Comparison of ENCODE assay signal across 28 cellular contexts in the genomic region with DNA sequence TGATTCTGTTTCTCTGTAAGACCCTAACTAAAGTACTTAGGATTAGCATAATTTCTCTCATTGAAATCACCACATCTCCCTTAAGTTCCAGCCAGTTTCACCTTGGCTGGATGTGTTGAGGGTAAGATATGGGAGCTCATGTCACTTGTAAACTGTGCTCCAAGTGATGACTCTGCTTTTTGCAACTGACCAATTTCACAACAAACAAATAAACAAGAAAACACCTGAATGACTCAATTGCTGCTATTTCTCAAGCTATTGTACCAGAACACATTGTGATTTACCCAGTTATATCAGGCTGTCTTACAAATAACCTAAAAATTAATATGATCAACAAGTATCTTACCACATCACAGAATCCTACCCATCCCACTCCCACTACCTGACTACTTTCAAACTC.
A peak's percentile ranks its signal among the peaks of the same experiment; 100 is the strongest.
DNase-seq lines count a peak whose midpoint lies in the region; ATAC-seq, FAIRE-seq and TF ChIP-seq lines count a peak whose summit lies in the region.
"Had no signal": no experiment of that assay in that cellular context is flagged by ENCODE, and none has a peak within 500 bp of the region (broad histone marks: within the 10 kb centered on the region; RNA-seq: fewer than 3 reads in every experiment).

No MANE protein-coding gene starts in this region.

- H3K9me3 Mint-ChIP-seq in astrocyte (ENCODE audit: unreplicated experiment) = peaks cover 2% of the 10 kb centered on the region
- H3K9me3 Mint-ChIP-seq in activated T-cell treated with anti-CD3 and anti-CD28 coated beads, Interleukin-2, amount 50 U/mL, for 4 hours = peaks cover 3% of the 10 kb centered on the region
- peaks cover 5% of the 10 kb centered on the region for H3K9me3 Mint-ChIP-seq in natural killer cell treated with Interleukin-12 subunit alpha and Interleukin-12 subunit beta and Interleukin-15 and Interleukin-18, amount 100 ng/mL, for 72 hours

- H3K27ac ChIP-seq in HEK293 (ENCODE audit: extremely low read depth, low read depth, low read length) (no peak overlapping the region), astrocyte (ENCODE audit: low read depth, low read length) (no peak overlapping the region), esophagus muscularis mucosa (replicated peaks in 1 of 4) (no peak overlapping the region), suprapubic skin (no peak overlapping the region)
- H3K27ac ChIP-seq: BLaER1 had no signal

- H4K20me1 ChIP-seq in astrocyte (ENCODE audit: insufficient read depth, low read length) = no peaks in the 10 kb centered on the region
- H4K20me1 ChIP-seq: BLaER1 had no signal

- H2AFZ ChIP-seq in astrocyte (ENCODE audit: low read depth, low read length) = no peak overlapping the region

- no peaks in the 10 kb centered on the region for H3K27me3 Mint-ChIP-seq in astrocyte (ENCODE audit: low read depth, unreplicated experiment)
- peaks cover 7% of the 10 kb centered on the region for H3K27me3 Mint-ChIP-seq in activated T-cell treated with anti-CD3 and anti-CD28 coated beads, Interleukin-2, amount 50 U/mL, for 4 hours (ENCODE audit: low read depth)
- H3K27me3 Mint-ChIP-seq in natural killer cell treated with Interleukin-12 subunit alpha and Interleukin-12 subunit beta and Interleukin-15 and Interleukin-18, amount 100 ng/mL, for 72 hours = peaks cover 0 to 16% of the 10 kb centered on the region in 2 donors

- no peaks in the 10 kb centered on the region for H3K36me3 ChIP-seq in HEK293 (ENCODE audit: control insufficient read depth in 2 of 2, insufficient read depth in 1 of 2, low read length in 2 of 2)
- H3K36me3 ChIP-seq in astrocyte (ENCODE audit: insufficient read depth, low read length) = no peaks in the 10 kb centered on the region
- no peaks in the 10 kb centered on the region for H3K36me3 ChIP-seq in esophagus muscularis mucosa
- H3K36me3 ChIP-seq in suprapubic skin = no peaks in the 10 kb centered on the region
- H3K36me3 ChIP-seq: BE2C, BLaER1 had no signal

- intact Hi-C loops in esophagus muscularis mucosa (cut with DNase I) = no loop called here

- TF ChIP-seq POLR2A in esophagus muscularis mucosa (IDR thresholded peaks at IDR 0.05; ENCODE audit: low read depth) = no peak
- TF ChIP-seq POLR2A in suprapubic skin (IDR thresholded peaks at IDR 0.05) = no peak

- no peak overlapping the region for H3K9ac ChIP-seq in astrocyte (ENCODE audit: low read length)
- H3K9ac ChIP-seq: BLaER1 had no signal

- H3K4me1 ChIP-seq in HEK293 (ENCODE audit: control insufficient read depth, insufficient read depth, low read length) (no peaks in the 10 kb centered on the region), astrocyte (ENCODE audit: insufficient read depth, low read length) (no peaks in the 10 kb centered on the region), esophagus muscularis mucosa (no peaks in the 10 kb centered on the region), suprapubic skin (no peaks in the 10 kb centered on the region)
- H3K4me1 ChIP-seq: BE2C, BLaER1 had no signal

- POLR2A ChIA-PET in HEK293 (lab: Yijun Ruan, JAX) = no interaction called here

- ATAC-seq in activated T-cell treated with anti-CD3 and anti-CD28 coated beads, Interleukin-2, amount 50 U/mL, for 4 hours = no peak
- no peak for ATAC-seq in natural killer cell treated with Interleukin-12 subunit alpha and Interleukin-12 subunit beta and Interleukin-15 and Interleukin-18, amount 100 ng/mL, for 72 hours
- ATAC-seq: GM12878 had no signal

- CTCF ChIA-PET in HEK293 (lab: Yijun Ruan, JAX) = interaction anchor here (0.6 kb wide), 1 partner anchor 233 kb away, joined by 3 read pairs; no protein-coding TSS in a partner anchor

- no peaks in the 10 kb centered on the region for H3K36me3 Mint-ChIP-seq in astrocyte (ENCODE audit: low read depth, unreplicated experiment)
- H3K36me3 Mint-ChIP-seq in activated T-cell treated with anti-CD3 and anti-CD28 coated beads, Interleukin-2, amount 50 U/mL, for 4 hours (ENCODE audit: insufficient read depth) = no peaks in the 10 kb centered on the region
- H3K36me3 Mint-ChIP-seq in natural killer cell treated with Interleukin-12 subunit alpha and Interleukin-12 subunit beta and Interleukin-15 and Interleukin-18, amount 100 ng/mL, for 72 hours = no peaks in the 10 kb centered on the region
- H3K36me3 Mint-ChIP-seq: CD14-positive monocyte; CD4-positive, alpha-beta memory T cell; CD4-positive, CD25-positive, alpha-beta regulatory T cell; CD8-positive, alpha-beta memory T cell had no signal

- peak; percentile 26 for FAIRE-seq in astrocyte (lab: Jason Lieb, UNC)
- FAIRE-seq: A204.1, GM12878, GM12892, GM18507 had no signal

- no peaks in the 10 kb centered on the region for H3K9me3 ChIP-seq in HEK293 (ENCODE audit: control insufficient read depth, insufficient read depth, low read depth, low read length)
- H3K9me3 ChIP-seq in astrocyte (ENCODE audit: insufficient read depth, low read depth, low read length) = no peaks in the 10 kb centered on the region
- no peaks in the 10 kb centered on the region for H3K9me3 ChIP-seq in esophagus muscularis mucosa
- H3K9me3 ChIP-seq in suprapubic skin = no peaks in the 10 kb centered on the region
- H3K9me3 ChIP-seq: BE2C, BLaER1 had no signal

- H3K27me3 ChIP-seq in astrocyte (ENCODE audit: insufficient read depth, low read length) (no peaks in the 10 kb centered on the region), esophagus muscularis mucosa (no peaks in the 10 kb centered on the region), suprapubic skin (no peaks in the 10 kb centered on the region)
- H3K27me3 ChIP-seq: BE2C, BLaER1 had no signal

- no peaks in the 10 kb centered on the region for H3K79me2 ChIP-seq in astrocyte (ENCODE audit: insufficient read depth, low read length)

- no peak for TF ChIP-seq EP300 in esophagus muscularis mucosa (IDR thresholded peaks at IDR 0.05)
- TF ChIP-seq EP300 in suprapubic skin (IDR thresholded peaks at IDR 0.05) = no peak

- H3K4me3 ChIP-seq in HEK293 (ENCODE audit: low read depth, low read length) = no peak overlapping the region
- H3K4me3 ChIP-seq in astrocyte (ENCODE audit: insufficient read depth, low read depth, low read length) = no peak overlapping the region
- H3K4me3 ChIP-seq in epithelial cell of esophagus (ENCODE audit: low read length) = no peak overlapping the region
- H3K4me3 ChIP-seq in esophagus muscularis mucosa = no peak overlapping the region
- no peak overlapping the region for H3K4me3 ChIP-seq in suprapubic skin
- H3K4me3 ChIP-seq: BLaER1, GM12878 had no signal

- TF ChIP-seq CTCF in HEK293 (tag by site-specific recombination; IDR thresholded peaks at IDR 0.05) (no peak), astrocyte (IDR thresholded peaks at IDR 0.05; ENCODE audit: insufficient read depth, low read depth, low read length) (no peak), epithelial cell of esophagus (IDR thresholded peaks at IDR 0.05; ENCODE audit: insufficient read depth, low read depth, low read length, missing control alignments) (no peak), esophagus muscularis mucosa (IDR thresholded peaks at IDR 0.05) (no peak), suprapubic skin (IDR thresholded peaks at IDR 0.05) (no peak)

- DNase-seq in astrocyte (ENCODE audit: low read depth) = no peak
- peak; percentile 64 for DNase-seq in epithelial cell of esophagus (ENCODE audit: low read depth)
- peak; percentile 10 for DNase-seq in esophagus muscularis mucosa (ENCODE audit: extremely low spot score)
- DNase-seq in activated T-cell treated with anti-CD3 and anti-CD28 coated beads, Interleukin-2, amount 50 U/mL, for 4 hours = no peak
- DNase-seq in suprapubic skin (ENCODE audit: low spot score in 2 of 2) = no peak
- no peak for DNase-seq in natural killer cell treated with Interleukin-12 subunit alpha and Interleukin-12 subunit beta and Interleukin-15 and Interleukin-18, amount 100 ng/mL, for 72 hours (ENCODE audit: low spot score)
- DNase-seq: 8988T; ACHN; BE2C; C1 segment of cervical spinal cord; CD4-positive, alpha-beta memory T cell; CD4-positive, CD25-positive, alpha-beta regulatory T cell; CD8-positive, alpha-beta memory T cell; COR-L47; DMS 273 treated with DMSO at 0.1 percent for 48 hours; DMS153; DMS53; DMS79; DND-41; EL; GDM1 had no signal

- H3K4me1 Mint-ChIP-seq in astrocyte (ENCODE audit: low read depth, unreplicated experiment) = peaks cover 26% of the 10 kb centered on the region
- no peaks in the 10 kb centered on the region for H3K4me1 Mint-ChIP-seq in activated T-cell treated with anti-CD3 and anti-CD28 coated beads, Interleukin-2, amount 50 U/mL, for 4 hours (ENCODE audit: low read depth)
- no peaks in the 10 kb centered on the region for H3K4me1 Mint-ChIP-seq in natural killer cell treated with Interleukin-12 subunit alpha and Interleukin-12 subunit beta and Interleukin-15 and Interleukin-18, amount 100 ng/mL, for 72 hours (ENCODE audit: low read depth in 2 of 2)
- H3K4me1 Mint-ChIP-seq: CD14-positive monocyte; CD4-positive, alpha-beta memory T cell; CD4-positive, CD25-positive, alpha-beta regulatory T cell; CD8-positive, alpha-beta memory T cell had no signal

- no peak overlapping the region for H3K4me3 Mint-ChIP-seq in astrocyte (ENCODE audit: unreplicated experiment)
- no peak overlapping the region for H3K4me3 Mint-ChIP-seq in activated T-cell treated with anti-CD3 and anti-CD28 coated beads, Interleukin-2, amount 50 U/mL, for 4 hours
- no peak overlapping the region for H3K4me3 Mint-ChIP-seq in natural killer cell treated with Interleukin-12 subunit alpha and Interleukin-12 subunit beta and Interleukin-15 and Interleukin-18, amount 100 ng/mL, for 72 hours
- H3K4me3 Mint-ChIP-seq: CD14-positive monocyte; CD4-positive, alpha-beta memory T cell; CD4-positive, CD25-positive, alpha-beta regulatory T cell; CD8-positive, alpha-beta memory T cell had no signal

- no peak overlapping the region for H3K4me2 ChIP-seq in astrocyte (ENCODE audit: low read length)
- H3K4me2 ChIP-seq: BLaER1 had no signal

- H3K27ac Mint-ChIP-seq in astrocyte (ENCODE audit: unreplicated experiment) = no peak overlapping the region
- H3K27ac Mint-ChIP-seq in natural killer cell treated with Interleukin-12 subunit alpha and Interleukin-12 subunit beta and Interleukin-15 and Interleukin-18, amount 100 ng/mL, for 72 hours = no peak overlapping the region
- H3K27ac Mint-ChIP-seq: CD14-positive monocyte; CD4-positive, alpha-beta memory T cell; CD4-positive, CD25-positive, alpha-beta regulatory T cell; CD8-positive, alpha-beta memory T cell had no signal

TF ChIP-seq in HEK293, 187 proteins besides CTCF, POLR2A, EP300 and RAD21:
- TF ChIP-seq SCRT2 (tag by site-specific recombination; IDR thresholded peaks at IDR 0.05) (peak; percentile 52; the same call in 1 of the 2 replicates), ZNF658 (tag by site-specific recombination; IDR thresholded peaks at IDR 0.05) (no peak), ZNF133 (tag by site-specific recombination; IDR thresholded peaks at IDR 0.05) (no peak), KLF7 (tag by site-specific recombination; IDR thresholded peaks at IDR 0.05; ENCODE audit: borderline replicate concordance) (no peak)

Comparison
In these comparisons a context has a peak if more than half of its experiments do, and no peak if none do; other contexts are left out.
1. DNase-seq: peak in epithelial cell of esophagus (single experiment) and esophagus muscularis mucosa (single experiment); none in astrocyte (single experiment), activated T-cell treated with anti-CD3 and anti-CD28 coated beads, Interleukin-2, amount 50 U/mL, for 4 hours (single experiment), suprapubic skin (0 of 2) and natural killer cell treated with Interleukin-12 subunit alpha and Interleukin-12 subunit beta and Interleukin-15 and Interleukin-18, amount 100 ng/mL, for 72 hours (single experiment).